Comparison of ENCODE assay signal across 21 cellular contexts in the genomic region with DNA sequence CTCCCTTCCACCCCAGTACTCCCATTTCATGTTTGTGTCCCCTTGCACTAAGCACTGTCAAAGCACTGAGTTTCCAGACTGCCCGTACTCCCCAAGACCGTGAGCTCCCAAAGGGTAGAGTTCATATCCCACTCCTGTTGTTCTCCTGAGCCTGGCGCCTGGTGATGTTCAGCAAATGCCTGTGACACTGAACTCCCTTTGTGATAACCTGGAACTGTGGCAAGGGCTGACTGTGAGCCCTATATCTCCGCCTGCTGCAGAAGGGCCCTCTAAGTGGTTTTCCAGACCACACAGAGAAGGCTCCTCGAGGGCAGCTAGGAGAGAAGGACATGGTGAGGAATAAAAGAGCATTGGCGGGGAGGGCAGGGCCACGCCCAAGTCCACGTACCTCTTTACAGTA.
A peak's percentile ranks its signal among the peaks of the same experiment; 100 is the strongest.
DNase-seq lines count a peak whose midpoint lies in the region; ATAC-seq, FAIRE-seq and TF ChIP-seq lines count a peak whose summit lies in the region.
"Had no signal": no experiment of that assay in that cellular context is flagged by ENCODE, and none has a peak within 500 bp of the region (broad histone marks: within the 10 kb centered on the region; RNA-seq: fewer than 3 reads in every experiment).

No MANE protein-coding gene starts in this region.

- no peaks in the 10 kb centered on the region for H3K79me2 ChIP-seq in OCI-LY3 (ENCODE audit: low read length)
- no peaks in the 10 kb centered on the region for H3K79me2 ChIP-seq in HepG2 (ENCODE audit: insufficient read depth, low read length)

- TF ChIP-seq CTCF in right atrium auricular region (IDR thresholded peaks at IDR 0.05), result no peak
- no peak for TF ChIP-seq CTCF in OCI-LY3 (IDR thresholded peaks at IDR 0.05; ENCODE audit: low read depth, low read length)
- no peak for TF ChIP-seq CTCF in HepG2 (CRISPR knock-in tag; IDR thresholded peaks at IDR 0.05)

- intact Hi-C loops in cardiac septum (cut with DNase I) (no loop called here), HepG2 (cut with micrococcal nuclease; ENCODE audit: unreplicated experiment) (no loop called here)

- H4K20me1 ChIP-seq in OCI-LY3 (ENCODE audit: insufficient read depth, low read length) (no peaks in the 10 kb centered on the region), HepG2 (ENCODE audit: insufficient read depth, low read length) (no peaks in the 10 kb centered on the region)

- TF ChIP-seq RAD21 in HepG2 (CRISPR knock-in tag; IDR thresholded peaks at IDR 0.05), result no peak

- H3K9ac ChIP-seq in OCI-LY3 (ENCODE audit: low read length), result no peak overlapping the region; the same call in 1 of the 2 replicates
- H3K9ac ChIP-seq in HepG2 (ENCODE audit: insufficient read depth, low read depth, low read length), result no peak overlapping the region

- H3K36me3 ChIP-seq in right atrium auricular region (peaks cover 33% of the 10 kb centered on the region), OCI-LY3 (replicated peaks; ENCODE audit: low read depth, low read length) (peaks cover 15% of the 10 kb centered on the region), HepG2 (replicated peaks in 1 of 2; ENCODE audit: control insufficient read depth in 1 of 2, insufficient read depth in 2 of 2, low read length in 2 of 2) (peaks cover 46 to 84% of the 10 kb centered on the region in 2 experiments)

- no peaks in the 10 kb centered on the region for H3K27me3 ChIP-seq in right atrium auricular region
- H3K27me3 ChIP-seq in OCI-LY3 (ENCODE audit: low read depth, low read length), result peaks cover 10% of the 10 kb centered on the region
- H3K27me3 ChIP-seq in HepG2 (ENCODE audit: control insufficient read depth in 1 of 2, insufficient read depth in 2 of 2, low read length in 2 of 2), result no peaks in the 10 kb centered on the region

- TF ChIP-seq EP300 in HepG2 (IDR thresholded peaks at IDR 0.05; ENCODE audit: low read depth in 2 of 2, low read length in 2 of 2) (no peak), HepG2 (CRISPR knock-in tag; IDR thresholded peaks at IDR 0.05; ENCODE audit: borderline replicate concordance) (no peak)

- H3K27ac ChIP-seq in right atrium auricular region (no peak overlapping the region), OCI-LY3 (ENCODE audit: low read length) (no peak overlapping the region), HepG2 (ENCODE audit: extremely low read length, insufficient read depth, low read length) (no peak overlapping the region)
- H3K27ac ChIP-seq: HL-60, RWPE1 had no signal

- DNase-seq in cardiac septum (ENCODE audit: low spot score) (peak; percentile 63), right atrium auricular region (ENCODE audit: low spot score) (no peak), mesenteric fat pad (ENCODE audit: low spot score) (peak; percentile 68), RCC 7860 (ENCODE audit: low spot score) (no peak), HepG2 (ENCODE audit: low spot score) (no peak), NCI-H748 (lab: John Stamatoyannopoulos, UW; ENCODE audit: unreplicated experiment) (no peak)
- DNase-seq: C1 segment of cervical spinal cord, DMS153, NCI-H1105, NCI-H146, NCI-H1930, NCI-H2107, NCI-H524 treated with DMSO at 0.1 percent for 48 hours, NCI-H82, SHP77 had no signal

- H3K9me3 ChIP-seq in right atrium auricular region (no peaks in the 10 kb centered on the region), OCI-LY3 (ENCODE audit: insufficient read depth, low read length) (no peaks in the 10 kb centered on the region), HepG2 (ENCODE audit: low read length) (no peaks in the 10 kb centered on the region)

- POLR2A ChIA-PET in HepG2 (lab: Yijun Ruan, JAX), result no interaction called here

- in situ Hi-C loops in HepG2 (cut with HindIII; ENCODE audit: extremely low pct_ligation_motif_present, low pct_unique_long_range_greater_than_20kb), result no loop called here

- FAIRE-seq in RCC 7860 (lab: Jason Lieb, UNC) (no peak), HepG2 (lab: Jason Lieb, UNC) (no peak)
- FAIRE-seq: A204.1, GM18507 had no signal

- no peaks in the 10 kb centered on the region for H3K4me1 ChIP-seq in right atrium auricular region
- H3K4me1 ChIP-seq in OCI-LY3 (ENCODE audit: low read length), result peaks cover 48% of the 10 kb centered on the region
- no peaks in the 10 kb centered on the region for H3K4me1 ChIP-seq in HepG2 (ENCODE audit: insufficient read depth, low read length)

- WGBS in HepG2 (ENCODE audit: low lambda C conversion rate), result 93% methylated on average over 7 of the region's 8 CpGs

- no TSS peak for BruUV-seq in HepG2 (replicated peaks; lab: Mats Ljungman, UMichigan)

- peak overlapping the region; percentile 96; the same call in 1 of the 2 replicates for H3K4me2 ChIP-seq in OCI-LY3 (ENCODE audit: low read length)
- no peak overlapping the region for H3K4me2 ChIP-seq in HepG2 (ENCODE audit: low read depth, low read length)

- TF ChIP-seq POLR2A in HepG2 (IDR thresholded peaks at IDR 0.05; ENCODE audit: insufficient read depth in 1 of 2, low read depth in 2 of 2, low read length in 2 of 2), result no peak

- H2AFZ ChIP-seq in OCI-LY3 (ENCODE audit: low read depth, low read length) (no peak overlapping the region), HepG2 (ENCODE audit: low read length) (no peak overlapping the region)

- no peak overlapping the region for H3K4me3 ChIP-seq in right atrium auricular region
- peak overlapping the region; percentile 68; the same call in 1 of the 2 replicates for H3K4me3 ChIP-seq in OCI-LY3 (ENCODE audit: low read length)
- H3K4me3 ChIP-seq in HepG2 (replicated peaks in 1 of 3; ENCODE audit: insufficient read depth in 1 of 3, low read depth in 2 of 3, low read length in 3 of 3), result no peak overlapping the region

- no peak for ATAC-seq in HepG2
- ATAC-seq: HCT116 had no signal

- CTCF ChIA-PET in HepG2 (lab: Yijun Ruan, JAX; ENCODE audit: low intra/inter-chr PET ratio, low total read pairs), result no interaction called here

TF ChIP-seq in HepG2, 621 proteins besides CTCF, POLR2A, EP300 and RAD21 (continues in another document):
- TF ChIP-seq ARNTL (CRISPR knock-in tag; IDR thresholded peaks at IDR 0.05) (no peak), ZBTB43 (CRISPR knock-in tag; conservative IDR thresholded peaks at IDR 0.05) (no peak), ZNF205 (CRISPR knock-in tag; IDR thresholded peaks at IDR 0.05) (no peak), MEF2D (CRISPR knock-in tag; IDR thresholded peaks at IDR 0.05) (no peak), ZNF292 (CRISPR knock-in tag; IDR thresholded peaks at IDR 0.05; ENCODE audit: borderline replicate concordance, low read depth) (no peak), KDM4B (CRISPR knock-in tag; IDR thresholded peaks at IDR 0.05) (no peak), ZNF12 (CRISPR knock-in tag; IDR thresholded peaks at IDR 0.05) (no peak), REL (CRISPR knock-in tag; conservative IDR thresholded peaks at IDR 0.05) (no peak), ZBTB3 (CRISPR knock-in tag; IDR thresholded peaks at IDR 0.05; ENCODE audit: borderline replicate concordance, low read depth) (no peak), SMAD3 (CRISPR knock-in tag; IDR thresholded peaks at IDR 0.05) (no peak), TFAP4 (IDR thresholded peaks at IDR 0.05; ENCODE audit: borderline replicate concordance, low read depth) (no peak), ZNF547 (CRISPR knock-in tag; IDR thresholded peaks at IDR 0.05) (no peak)

Comparison
In these comparisons a context has a peak if more than half of its experiments do, and no peak if none do; other contexts are left out.
1. DNase-seq: peak in cardiac septum (single experiment) and mesenteric fat pad (single experiment); none in right atrium auricular region (single experiment), RCC 7860 (single experiment), HepG2 (single experiment) and NCI-H748 (single experiment).